In genomic region chr15:79128556-79128955, GRCh38 we compare ENCODE assay signal across 6 cellular contexts.
"Had no signal": no experiment of that assay in that cellular context is flagged by ENCODE, and none has a peak within 500 bp of the region (broad histone marks: within the 10 kb centered on the region; RNA-seq: fewer than 3 reads in every experiment).

No MANE protein-coding gene starts in this region.

- H3K4me1 Mint-ChIP-seq: GM23338 had no signal

- H3K4me3 Mint-ChIP-seq: GM23338, H9 had no signal

- ATAC-seq: GM23338, K562 had no signal

- H3K27ac Mint-ChIP-seq: GM23338, H9 had no signal

- DNase-seq: H9, HCEC 1CT, IMR-90, KG1 had no signal

- H3K4me3 ChIP-seq: GM23338, K562 had no signal

- H3K9me3 Mint-ChIP-seq: GM23338 had no signal
